In genomic region chr13:98549006-98549727, GRCh38 we compare ENCODE assay signal across 11 cellular contexts. TPM values are rescaled to one million over a fixed set of nuclear protein-coding genes. Genes with fewer than 3 reads are reported as not detected.
DNase-seq lines count a peak whose midpoint lies in the region; ATAC-seq and TF ChIP-seq lines count a peak whose summit lies in the region.
"Had no signal": no experiment of that assay in that cellular context is flagged by ENCODE, and none has a peak within 500 bp of the region (broad histone marks: within the 10 kb centered on the region; RNA-seq: fewer than 3 reads in every experiment).

No MANE protein-coding gene starts in this region.

- DNase-seq in GM03348 (ENCODE audit: low spot score) (peak; percentile 82), Kasumi-1 (lab: John Stamatoyannopoulos, UW) (peak; percentile 38 to 52), mammary epithelial cell (peak; percentile 83), omental fat pad (ENCODE audit: low spot score) (no peak), HAP-1 (ENCODE audit: low spot score in 2 of 2) (no peak), NCI-H524 treated with DMSO at 0.1 percent for 48 hours (lab: John Stamatoyannopoulos, UW) (no peak), NCI-H1436 treated with DMSO at 0.1 percent for 48 hours (lab: John Stamatoyannopoulos, UW) (no peak)
- DNase-seq: activated CD4-positive, alpha-beta T cell treated with anti-CD3 and anti-CD28 coated beads, Interleukin-2, amount 50 U/mL, for 48 hours; NCI-H1092; stimulated activated CD4-positive, alpha-beta T cell treated with anti-CD3 and anti-CD28 coated beads, Interleukin-12 subunit alpha, Interleukin-12 subunit beta, amount 100 ng/mL, for 4 hours had no signal

- H3K4me1 ChIP-seq in mammary epithelial cell (ENCODE audit: insufficient read depth, low read length) (peaks cover 27% of the 10 kb centered on the region), HAP-1 (peaks cover 5% of the 10 kb centered on the region; the same call in 1 of the 2 replicates)

- CTCF ChIA-PET in mammary epithelial cell (lab: Charles Lee; ENCODE audit: low non-redundant PET): interaction anchor here (0.6 kb wide), 3 partner anchors 29 to 65 kb away, joined by 3 to 5 read pairs (median 3); no protein-coding TSS in a partner anchor

- H3K27me3 ChIP-seq in mammary epithelial cell (ENCODE audit: insufficient read depth, low read length) (no peaks in the 10 kb centered on the region), HAP-1 (ENCODE audit: low read depth) (no peaks in the 10 kb centered on the region)

- H3K36me3 ChIP-seq in mammary epithelial cell (ENCODE audit: insufficient read depth, low read length) (peaks cover 3% of the 10 kb centered on the region), HAP-1 (replicated peaks) (peaks cover 15% of the 10 kb centered on the region)

- dilution Hi-C loops in mammary epithelial cell (cut with HindIII; ENCODE audit: low sequenced_read_pairs): no loop called here

- H3K79me2 ChIP-seq in mammary epithelial cell (ENCODE audit: insufficient read depth, low read length): peaks cover 97% of the 10 kb centered on the region

- no TSS peak for BruUV-seq in mammary epithelial cell (replicated peaks; lab: Mats Ljungman, UMichigan)

- no peak for TF ChIP-seq CTCF in mammary epithelial cell (conservative IDR thresholded peaks at IDR 0.05 in 1 of 2, IDR thresholded peaks at IDR 0.05 in 1 of 2; ENCODE audit: extremely low read depth in 1 of 2, insufficient read depth in 1 of 2, low read depth in 1 of 2, low read length in 2 of 2)
- no peak for TF ChIP-seq CTCF in omental fat pad (IDR thresholded peaks at IDR 0.05)

- WGBS in mammary epithelial cell (ENCODE audit: low coverage, missing lambda C conversion rate): 84% methylated on average over 7 of the region's 7 CpGs

- peak overlapping the region; percentile 7 for H3K27ac ChIP-seq in mammary epithelial cell (ENCODE audit: insufficient read depth, low read depth, low read length)

- ATAC-seq in omental fat pad (ENCODE audit: low FRiP score): peak; percentile 31
- ATAC-seq in HG02798 (IDR thresholded peaks at IDR 0.05; ENCODE audit: poor library complexity, unreplicated experiment): no peak

- intact Hi-C loops in mammary epithelial cell (cut with micrococcal nuclease): loop anchor here (2.0 kb wide), 1 partner anchor 64 kb away; no protein-coding TSS in a partner anchor

- H3K4me3 ChIP-seq in mammary epithelial cell (replicated peaks in 1 of 3; ENCODE audit: insufficient read depth in 1 of 3, low read depth in 2 of 3, low read length in 3 of 3): no peak overlapping the region
- no peak overlapping the region for H3K4me3 ChIP-seq in HAP-1

- no peak overlapping the region for H2AFZ ChIP-seq in mammary epithelial cell (ENCODE audit: low read depth, low read length)

- no peak overlapping the region for H3K9ac ChIP-seq in mammary epithelial cell (ENCODE audit: insufficient read depth, low read length)

- in situ Hi-C loops in mammary epithelial cell (cut with MboI; ENCODE audit: low sequenced_read_pairs in 2 of 2): no loop called here
- in situ Hi-C loops in HAP-1 (cut with MboI; ENCODE audit: low sequenced_read_pairs): no loop called here

- peaks cover 31% of the 10 kb centered on the region for H4K20me1 ChIP-seq in mammary epithelial cell (ENCODE audit: insufficient read depth, low read length)

- H3K4me2 ChIP-seq in mammary epithelial cell (ENCODE audit: insufficient read depth, low read depth, low read length): peak overlapping the region; percentile 21

- no peaks in the 10 kb centered on the region for H3K9me3 ChIP-seq in mammary epithelial cell (replicated peaks; ENCODE audit: insufficient read depth, low read length)
- no peaks in the 10 kb centered on the region for H3K9me3 ChIP-seq in HAP-1

RNA-seq across cellular contexts. Expression of gene STK24, which starts 27.7 kb away (rescaled TPM):
- total RNA-seq in mammary epithelial cell (100 to 1,000 TPM; 114 to 189 TPM), omental fat pad (10 to 100 TPM; 55.3 to 96.3 (median 83.9) TPM)
- 77.9 TPM for polyA plus RNA-seq in mammary epithelial cell
- 128 TPM for polyA minus RNA-seq in mammary epithelial cell

Comparison
In these comparisons a context has a peak if more than half of its experiments do, and no peak if none do; other contexts are left out.
1. DNase-seq: peak in GM03348 (single experiment), Kasumi-1 (2 of 2) and mammary epithelial cell (single experiment); none in omental fat pad (single experiment), HAP-1 (0 of 2), NCI-H524 treated with DMSO at 0.1 percent for 48 hours (single experiment) and NCI-H1436 treated with DMSO at 0.1 percent for 48 hours (single experiment).